Comparison of ENCODE assay signal across 22 cellular contexts in genomic region chr2:190489475-190489874, GRCh38. TPM values are rescaled to one million over a fixed set of nuclear protein-coding genes. Genes with fewer than 3 reads are reported as not detected.
DNase-seq lines count a peak whose midpoint lies in the region; ATAC-seq and TF ChIP-seq lines count a peak whose summit lies in the region.
"Had no signal": no experiment of that assay in that cellular context is flagged by ENCODE, and none has a peak within 500 bp of the region (broad histone marks: within the 10 kb centered on the region; RNA-seq: fewer than 3 reads in every experiment).

No MANE protein-coding gene starts in this region.

- H3K4me1 Mint-ChIP-seq in activated CD8-positive, alpha-beta T cell treated with anti-CD3 and anti-CD28 coated beads for 36 hours (ENCODE audit: low read depth), result peaks cover 36% of the 10 kb centered on the region
- peaks cover 15% of the 10 kb centered on the region for H3K4me1 Mint-ChIP-seq in activated CD8-positive, alpha-beta T cell treated with anti-CD3 and anti-CD28 coated beads, Interleukin-2, amount 10 ng/mL, durations not matched to agents 7 days and 5 days (ENCODE audit: low read depth)
- peaks cover 19% of the 10 kb centered on the region for H3K4me1 Mint-ChIP-seq in WTC11
- H3K4me1 Mint-ChIP-seq in naive thymus-derived CD8-positive, alpha-beta T cell, result peaks cover 23 to 55% (median 49%) of the 10 kb centered on the region in 4 donors

- no peak for DNase-seq in activated CD8-positive, alpha-beta T cell treated with anti-CD3 and anti-CD28 coated beads for 36 hours
- no peak for DNase-seq in activated CD8-positive, alpha-beta T cell treated with anti-CD3 and anti-CD28 coated beads, Interleukin-2, amount 10 ng/mL, durations not matched to agents 7 days and 5 days
- no peak for DNase-seq in DND-41
- no peak for DNase-seq in WTC11 (ENCODE audit: low spot score)
- no peak for DNase-seq in naive thymus-derived CD8-positive, alpha-beta T cell
- DNase-seq in NCI-H2171 treated with DMSO at 0.1 percent for 48 hours (lab: John Stamatoyannopoulos, UW), result no peak
- DNase-seq: Calu3; CD4-positive, alpha-beta memory T cell; EL; KBM-7; NCI-H1105 treated with DMSO at 0.1 percent for 48 hours; NCI-H1694; NCI-H2081 treated with DMSO at 0.1 percent for 48 hours; NCI-H510A treated with DMSO at 0.1 percent for 48 hours; NCI-H774; PC-3; RPMI8226; SHP77 treated with DMSO at 0.1 percent for 48 hours had no signal

- peak; percentile 45 for ATAC-seq in activated CD8-positive, alpha-beta T cell treated with anti-CD3 and anti-CD28 coated beads for 36 hours
- no peak for ATAC-seq in activated CD8-positive, alpha-beta T cell treated with anti-CD3 and anti-CD28 coated beads, Interleukin-2, amount 10 ng/mL, durations not matched to agents 7 days and 5 days
- peak; percentile 81 for ATAC-seq in DND-41 (ENCODE audit: insufficient read depth, low read depth)
- ATAC-seq in WTC11, result peak; percentile 38
- no peak for ATAC-seq in naive thymus-derived CD8-positive, alpha-beta T cell
- no peak for ATAC-seq in GM18502 (IDR thresholded peaks at IDR 0.05; ENCODE audit: poor library complexity, unreplicated experiment)
- ATAC-seq: A549, GM12878, HepG2, PC-3 had no signal

- peaks cover 83% of the 10 kb centered on the region for H3K36me3 Mint-ChIP-seq in activated CD8-positive, alpha-beta T cell treated with anti-CD3 and anti-CD28 coated beads for 36 hours (ENCODE audit: low read depth)
- H3K36me3 Mint-ChIP-seq in activated CD8-positive, alpha-beta T cell treated with anti-CD3 and anti-CD28 coated beads, Interleukin-2, amount 10 ng/mL, durations not matched to agents 7 days and 5 days (ENCODE audit: low read depth), result peaks cover 82% of the 10 kb centered on the region
- H3K36me3 Mint-ChIP-seq in WTC11, result peaks cover 20% of the 10 kb centered on the region
- H3K36me3 Mint-ChIP-seq in naive thymus-derived CD8-positive, alpha-beta T cell, result peaks cover 43 to 81% (median 78%) of the 10 kb centered on the region in 3 donors

- H3K27me3 Mint-ChIP-seq in activated CD8-positive, alpha-beta T cell treated with anti-CD3 and anti-CD28 coated beads for 36 hours, result no peaks in the 10 kb centered on the region
- H3K27me3 Mint-ChIP-seq in activated CD8-positive, alpha-beta T cell treated with anti-CD3 and anti-CD28 coated beads, Interleukin-2, amount 10 ng/mL, durations not matched to agents 7 days and 5 days (ENCODE audit: low read depth), result no peaks in the 10 kb centered on the region
- H3K27me3 Mint-ChIP-seq in WTC11 (ENCODE audit: low read depth), result no peaks in the 10 kb centered on the region
- no peaks in the 10 kb centered on the region for H3K27me3 Mint-ChIP-seq in naive thymus-derived CD8-positive, alpha-beta T cell
- H3K27me3 Mint-ChIP-seq: CD4-positive, alpha-beta memory T cell had no signal

- no peak overlapping the region for H3K4me3 ChIP-seq in DND-41 (ENCODE audit: low read depth in 1 of 2, low read length in 2 of 2)
- H3K4me3 ChIP-seq: A549, GM12878 had no signal

- H4K20me1 ChIP-seq in DND-41 (ENCODE audit: insufficient read depth, low read length), result no peaks in the 10 kb centered on the region

- H3K9me3 ChIP-seq in DND-41 (ENCODE audit: insufficient read depth, low read length, severe bottlenecking), result no peaks in the 10 kb centered on the region
- H3K9me3 ChIP-seq: A549 had no signal

- POLR2A ChIA-PET in activated CD8-positive, alpha-beta T cell treated with anti-CD3 and anti-CD28 coated beads for 36 hours (lab: Charles Lee), result no interaction called here
- POLR2A ChIA-PET in activated CD8-positive, alpha-beta T cell treated with anti-CD3 and anti-CD28 coated beads, Interleukin-2, amount 10 ng/mL, durations not matched to agents 7 days and 5 days (lab: Charles Lee), result no interaction called here
- POLR2A ChIA-PET in WTC11 (lab: Charles Lee), result no interaction called here
- POLR2A ChIA-PET in naive thymus-derived CD8-positive, alpha-beta T cell (lab: Charles Lee), result interaction anchor here (1.0 kb wide), 1 partner anchor 82 kb away, joined by 3 read pairs; no protein-coding TSS in a partner anchor

- H3K4me3 Mint-ChIP-seq in activated CD8-positive, alpha-beta T cell treated with anti-CD3 and anti-CD28 coated beads for 36 hours, result no peak overlapping the region
- H3K4me3 Mint-ChIP-seq in activated CD8-positive, alpha-beta T cell treated with anti-CD3 and anti-CD28 coated beads, Interleukin-2, amount 10 ng/mL, durations not matched to agents 7 days and 5 days, result no peak overlapping the region
- H3K4me3 Mint-ChIP-seq in WTC11, result no peak overlapping the region
- H3K4me3 Mint-ChIP-seq in naive thymus-derived CD8-positive, alpha-beta T cell, result no peak overlapping the region

- peaks cover 21% of the 10 kb centered on the region for H3K9me3 Mint-ChIP-seq in activated CD8-positive, alpha-beta T cell treated with anti-CD3 and anti-CD28 coated beads for 36 hours
- H3K9me3 Mint-ChIP-seq in activated CD8-positive, alpha-beta T cell treated with anti-CD3 and anti-CD28 coated beads, Interleukin-2, amount 10 ng/mL, durations not matched to agents 7 days and 5 days (ENCODE audit: insufficient read depth), result peaks cover 10% of the 10 kb centered on the region
- H3K9me3 Mint-ChIP-seq in WTC11, result peaks cover 25% of the 10 kb centered on the region
- H3K9me3 Mint-ChIP-seq in naive thymus-derived CD8-positive, alpha-beta T cell, result peaks cover 4 to 30% (median 12%) of the 10 kb centered on the region in 9 donors

- peaks cover 50% of the 10 kb centered on the region for H3K36me3 ChIP-seq in DND-41 (ENCODE audit: insufficient read depth, low read length)

- TF ChIP-seq CTCF in activated CD8-positive, alpha-beta T cell treated with anti-CD3 and anti-CD28 coated beads for 36 hours (IDR thresholded peaks at IDR 0.05), result no peak
- TF ChIP-seq CTCF in DND-41 (IDR thresholded peaks at IDR 0.05; ENCODE audit: borderline replicate concordance, extremely low read depth, low read length, poor library complexity, severe bottlenecking) (no peak), WTC11 (IDR thresholded peaks at IDR 0.05) (no peak)

- intact Hi-C loops in activated CD8-positive, alpha-beta T cell treated with anti-CD3 and anti-CD28 coated beads for 36 hours (cut with micrococcal nuclease), result no loop called here

- no peak overlapping the region for H3K27ac ChIP-seq in DND-41 (ENCODE audit: low read length)
- H3K27ac ChIP-seq: A549 had no signal

- H3K4me2 ChIP-seq in DND-41 (ENCODE audit: insufficient read depth, low read length), result no peak overlapping the region
- H3K4me2 ChIP-seq: A549 had no signal

- H3K79me2 ChIP-seq in DND-41 (ENCODE audit: insufficient read depth, low read length), result no peaks in the 10 kb centered on the region

- peaks cover 9% of the 10 kb centered on the region for H3K4me1 ChIP-seq in DND-41 (ENCODE audit: insufficient read depth, low read length)
- H3K4me1 ChIP-seq: A549 had no signal

- H3K27ac Mint-ChIP-seq in activated CD8-positive, alpha-beta T cell treated with anti-CD3 and anti-CD28 coated beads for 36 hours, result peak overlapping the region; percentile 71
- no peak overlapping the region for H3K27ac Mint-ChIP-seq in activated CD8-positive, alpha-beta T cell treated with anti-CD3 and anti-CD28 coated beads, Interleukin-2, amount 10 ng/mL, durations not matched to agents 7 days and 5 days
- no peak overlapping the region for H3K27ac Mint-ChIP-seq in WTC11
- H3K27ac Mint-ChIP-seq in naive thymus-derived CD8-positive, alpha-beta T cell, result peak overlapping the region in 7 of 10 donors; percentile 24 to 81 (median 35)

- H3K27me3 ChIP-seq in DND-41 (ENCODE audit: insufficient read depth, low read length, poor library complexity), result no peaks in the 10 kb centered on the region

- H3K9ac ChIP-seq in DND-41 (ENCODE audit: low read depth, low read length), result no peak overlapping the region

- H2AFZ ChIP-seq in DND-41 (ENCODE audit: low read depth, low read length), result no peak overlapping the region

- CTCF ChIA-PET in activated CD8-positive, alpha-beta T cell treated with anti-CD3 and anti-CD28 coated beads for 36 hours (lab: Charles Lee), result interaction anchor here (1.0 kb wide), 1 partner anchor 12 kb away, joined by 3 read pairs; no protein-coding TSS in a partner anchor
- CTCF ChIA-PET in activated CD8-positive, alpha-beta T cell treated with anti-CD3 and anti-CD28 coated beads, Interleukin-2, amount 10 ng/mL, durations not matched to agents 7 days and 5 days (lab: Charles Lee), result no interaction called here
- CTCF ChIA-PET in WTC11 (lab: Charles Lee), result no interaction called here

TF ChIP-seq in WTC11, 78 proteins besides CTCF, POLR2A, EP300 and RAD21:
- no peak for TF ChIP-seq AR (CRISPR knock-in tag; IDR thresholded peaks at IDR 0.05)
- TF ChIP-seq SMAD4 (CRISPR knock-in tag; IDR thresholded peaks at IDR 0.05), result no peak
- no peak for TF ChIP-seq ZNF138 (CRISPR knock-in tag; conservative IDR thresholded peaks at IDR 0.05)

RNA-seq across cellular contexts. Expression of gene NEMP2, which starts 45.0 kb away (rescaled TPM):
- total RNA-seq in activated CD8-positive, alpha-beta T cell treated with anti-CD3 and anti-CD28 coated beads for 36 hours, result 10 to 100 TPM; 17.2 to 19.5 TPM
- 10 to 100 TPM; 18.4 to 23.2 TPM for total RNA-seq in activated CD8-positive, alpha-beta T cell treated with anti-CD3 and anti-CD28 coated beads, Interleukin-2, amount 10 ng/mL, durations not matched to agents 7 days and 5 days
- 6.0 to 7.3 TPM (median 7.2 TPM) in 3 replicates for total RNA-seq in WTC11 (2021)
- total RNA-seq in naive thymus-derived CD8-positive, alpha-beta T cell, result 10 to 100 TPM; 23.4 TPM
- 10 to 100 TPM; 10.0 to 13.4 (median 12.1) TPM for polyA plus RNA-seq in naive thymus-derived CD8-positive, alpha-beta T cell

Comparison
In these comparisons a context has a peak if more than half of its experiments do, and no peak if none do; other contexts are left out.
1. ATAC-seq: peak in activated CD8-positive, alpha-beta T cell treated with anti-CD3 and anti-CD28 coated beads for 36 hours (single experiment), DND-41 (single experiment) and WTC11 (single experiment); none in activated CD8-positive, alpha-beta T cell treated with anti-CD3 and anti-CD28 coated beads, Interleukin-2, amount 10 ng/mL, durations not matched to agents 7 days and 5 days (single experiment), naive thymus-derived CD8-positive, alpha-beta T cell (0 of 2) and GM18502 (single experiment).
2. H3K27ac Mint-ChIP-seq: peak in activated CD8-positive, alpha-beta T cell treated with anti-CD3 and anti-CD28 coated beads for 36 hours (single experiment) and naive thymus-derived CD8-positive, alpha-beta T cell (7 of 10); none in activated CD8-positive, alpha-beta T cell treated with anti-CD3 and anti-CD28 coated beads, Interleukin-2, amount 10 ng/mL, durations not matched to agents 7 days and 5 days (single experiment) and WTC11 (single experiment).